Comparison of ENCODE assay signal across 9 cellular contexts in genomic region chr10:96625173-96625572, GRCh38.
"Had no signal": no experiment of that assay in that cellular context is flagged by ENCODE, and none has a peak within 500 bp of the region (broad histone marks: within the 10 kb centered on the region; RNA-seq: fewer than 3 reads in every experiment).

No MANE protein-coding gene starts in this region.

- ATAC-seq: HCT116, HepG2 had no signal

- H3K27ac ChIP-seq: GM23248, HL-60 had no signal

- H3K9me3 Mint-ChIP-seq: HFFc6, IgD-negative memory B cell had no signal

- H3K4me1 ChIP-seq: HAP-1 had no signal

- DNase-seq: GM23248, GOT3, H7, HFFc6 had no signal

- H3K27me3 Mint-ChIP-seq: IgD-negative memory B cell had no signal

- H3K4me3 Mint-ChIP-seq: HFFc6, IgD-negative memory B cell had no signal

- FAIRE-seq: HepG2 had no signal

- H3K4me1 Mint-ChIP-seq: IgD-negative memory B cell had no signal

- H3K9me3 ChIP-seq: HAP-1 had no signal

- H3K36me3 ChIP-seq: HAP-1 had no signal

- H2AFZ ChIP-seq: GM23248 had no signal

- H3K9ac ChIP-seq: GM23248 had no signal

- H3K4me3 ChIP-seq: GM23248, HAP-1 had no signal

- H3K27ac Mint-ChIP-seq: HFFc6, IgD-negative memory B cell had no signal
